Comparison of ENCODE assay signal across 14 cellular contexts in the genomic region with DNA sequence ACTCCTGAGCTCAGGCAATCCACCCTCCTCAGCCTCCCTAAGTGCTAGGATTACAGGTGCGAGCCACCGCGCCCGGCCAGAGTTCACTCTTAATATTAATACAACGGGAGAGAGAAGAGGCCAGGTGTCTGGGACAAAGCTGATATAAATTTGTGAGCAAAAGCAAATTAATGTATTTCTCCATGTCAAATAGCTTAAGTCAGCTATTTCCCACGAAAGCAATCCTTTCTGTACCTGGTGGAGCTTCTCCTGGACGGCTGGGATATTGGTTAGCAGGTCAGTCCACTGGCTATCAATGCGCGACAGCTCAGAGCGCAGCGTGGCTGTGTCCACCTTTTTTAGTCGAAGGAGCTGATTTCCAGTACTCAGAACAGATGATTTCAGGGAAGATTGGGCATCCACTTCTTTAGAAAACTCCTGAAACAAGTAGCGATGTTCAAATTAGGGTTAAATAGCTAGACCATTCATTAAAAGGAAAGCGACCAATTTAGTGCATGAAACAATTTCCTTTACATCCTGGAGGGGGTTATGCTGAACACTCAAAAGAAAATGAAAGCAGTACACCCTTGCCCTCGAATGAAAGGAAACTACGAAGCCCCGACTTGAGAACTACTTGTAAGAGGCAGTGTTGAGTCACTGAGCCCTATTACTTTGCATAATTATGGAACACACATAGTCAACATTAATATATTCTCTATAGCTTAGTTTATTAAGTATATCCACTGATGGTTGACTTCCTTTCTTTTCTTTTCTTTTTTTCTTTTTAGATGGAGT.
A peak's percentile ranks its signal among the peaks of the same experiment; 100 is the strongest.
DNase-seq lines count a peak whose midpoint lies in the region; ATAC-seq and TF ChIP-seq lines count a peak whose summit lies in the region.
"Had no signal": no experiment of that assay in that cellular context is flagged by ENCODE, and none has a peak within 500 bp of the region (broad histone marks: within the 10 kb centered on the region; RNA-seq: fewer than 3 reads in every experiment).

No MANE protein-coding gene starts in this region.

- H3K4me3 ChIP-seq in lower lobe of right lung: no peak overlapping the region
- H3K4me3 ChIP-seq in MG63: no peak overlapping the region
- H3K4me3 ChIP-seq: BLaER1, dorsolateral prefrontal cortex, psoas muscle had no signal

- intact Hi-C loops in lower lobe of right lung (cut with DNase I): no loop called here

- no peak for ATAC-seq in lower lobe of right lung
- ATAC-seq: psoas muscle had no signal

- no peaks in the 10 kb centered on the region for H3K9me3 Mint-ChIP-seq in activated naive CD8-positive, alpha-beta T cell (ENCODE audit: low read depth)

- H3K27ac Mint-ChIP-seq in activated naive CD8-positive, alpha-beta T cell: peak overlapping the region; percentile 82

- H3K36me3 ChIP-seq in lower lobe of right lung (peaks cover 100% of the 10 kb centered on the region), MG63 (peaks cover 10% of the 10 kb centered on the region)

- H3K27me3 Mint-ChIP-seq in activated naive CD8-positive, alpha-beta T cell: no peaks in the 10 kb centered on the region

- no peak for TF ChIP-seq CTCF in lower lobe of right lung (IDR thresholded peaks at IDR 0.05)

- peaks cover 13% of the 10 kb centered on the region for H3K36me3 Mint-ChIP-seq in activated naive CD8-positive, alpha-beta T cell

- peaks cover 8% of the 10 kb centered on the region for H3K4me1 ChIP-seq in lower lobe of right lung
- H3K4me1 ChIP-seq: BLaER1, psoas muscle had no signal

- no peaks in the 10 kb centered on the region for H3K27me3 ChIP-seq in lower lobe of right lung (ENCODE audit: low read depth)
- H3K27me3 ChIP-seq in MG63: no peaks in the 10 kb centered on the region
- H3K27me3 ChIP-seq: BLaER1, dorsolateral prefrontal cortex had no signal

- H3K9me3 ChIP-seq in lower lobe of right lung: no peaks in the 10 kb centered on the region
- no peaks in the 10 kb centered on the region for H3K9me3 ChIP-seq in MG63
- H3K9me3 ChIP-seq: BLaER1, psoas muscle had no signal

- DNase-seq in stimulated activated CD4-positive, alpha-beta T cell treated with anti-CD3 and anti-CD28 coated beads, Interleukin-4, amount 100 ng/mL, for 24 hours: peak; percentile 41
- DNase-seq in stimulated activated CD4-positive, alpha-beta T cell treated with anti-CD3 and anti-CD28 coated beads, Interleukin-12 subunit alpha, Interleukin-12 subunit beta, amount 100 ng/mL, for 4 hours: no peak
- no peak for DNase-seq in lower lobe of right lung
- DNase-seq in 8988T: no peak
- DNase-seq in NCI-H82 treated with DMSO at 0.1 percent for 48 hours (lab: John Stamatoyannopoulos, UW; ENCODE audit: unreplicated experiment): no peak
- DNase-seq in NCI-H146 treated with DMSO at 0.1 percent for 48 hours (lab: John Stamatoyannopoulos, UW; ENCODE audit: unreplicated experiment): no peak
- DNase-seq in MG63: no peak
- DNase-seq: dorsolateral prefrontal cortex, GDM1, Karpas-422, NCI-H2107, psoas muscle had no signal

- peak overlapping the region; percentile 62 for H3K27ac ChIP-seq in lower lobe of right lung
- H3K27ac ChIP-seq: BLaER1, psoas muscle had no signal

- peak overlapping the region; percentile 80 for H3K4me3 Mint-ChIP-seq in activated naive CD8-positive, alpha-beta T cell

- H3K4me1 Mint-ChIP-seq in activated naive CD8-positive, alpha-beta T cell (ENCODE audit: low read depth): peaks cover 31% of the 10 kb centered on the region
